ENCODE assay signal across 14 cellular contexts in the genomic region with DNA sequence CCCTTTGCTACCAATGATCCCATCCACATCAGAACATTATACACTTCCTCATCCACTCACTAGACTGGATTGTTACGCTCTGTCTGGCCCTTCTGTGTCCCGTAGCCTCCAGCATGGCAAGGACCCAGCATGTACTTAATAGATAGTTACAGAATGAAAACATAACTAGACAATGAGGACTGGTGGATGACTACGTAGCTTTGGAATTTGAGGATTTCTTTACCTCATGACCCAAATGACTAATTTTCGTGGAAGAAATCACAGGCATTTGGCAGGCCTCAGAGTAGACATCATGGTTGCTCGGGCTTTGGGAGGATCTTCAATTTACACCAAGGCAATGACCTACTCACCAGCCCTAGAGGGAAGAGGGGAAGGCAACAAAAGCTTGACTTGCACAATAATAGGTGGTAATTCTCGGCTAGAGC.
DNase-seq lines count a peak whose midpoint lies in the region; ATAC-seq and TF ChIP-seq lines count a peak whose summit lies in the region.
"Had no signal": no experiment of that assay in that cellular context is flagged by ENCODE, and none has a peak within 500 bp of the region (broad histone marks: within the 10 kb centered on the region; RNA-seq: fewer than 3 reads in every experiment).

No MANE protein-coding gene starts in this region.

- TF ChIP-seq RAD21 in SK-N-SH (IDR thresholded peaks at IDR 0.05; ENCODE audit: low read length): no peak

- intact Hi-C loops in psoas muscle (cut with DNase I): no loop called here

- no peaks in the 10 kb centered on the region for H3K36me3 ChIP-seq in SK-N-SH (replicated peaks in 1 of 2; ENCODE audit: control insufficient read depth in 1 of 2, insufficient read depth in 2 of 2, low read length in 1 of 2)
- H3K36me3 ChIP-seq in psoas muscle (ENCODE audit: insufficient read depth in 1 of 2, low read depth in 1 of 2): no peaks in the 10 kb centered on the region
- H3K36me3 ChIP-seq: suprapubic skin had no signal

- no peaks in the 10 kb centered on the region for H3K79me2 ChIP-seq in SK-N-SH (ENCODE audit: insufficient read depth)

- 15% methylated on average over 6 of the region's 6 CpGs for whole genome bisulfite sequencing in SK-N-SH (ENCODE audit: low lambda C conversion rate)
- WGBS in psoas muscle, 3 donors: 65 to 73% (median 72%) methylated on average over 6 of the region's 6 CpGs

- peak; percentile 27 to 78 (median 35) for ATAC-seq in psoas muscle
- no peak for ATAC-seq in HG03457 (IDR thresholded peaks at IDR 0.05; ENCODE audit: unreplicated experiment)

- POLR2A ChIA-PET in SK-N-SH (lab: Yijun Ruan, JAX): no interaction called here

- H3K27ac ChIP-seq in SK-N-SH (ENCODE audit: low read depth in 2 of 2, low read length in 1 of 2): peak overlapping the region in 1 of 2 experiments; percentile 80; a peak in 2 of 4 replicates
- no peak overlapping the region for H3K27ac ChIP-seq in psoas muscle
- H3K27ac ChIP-seq: KMS-11, SK-N-MC, suprapubic skin had no signal

- H3K9me3 ChIP-seq in SK-N-SH (no peaks in the 10 kb centered on the region), psoas muscle (no peaks in the 10 kb centered on the region)
- H3K9me3 ChIP-seq: suprapubic skin had no signal

- CTCF ChIA-PET in SK-N-SH (lab: Yijun Ruan, JAX): no interaction called here

- H4K20me1 ChIP-seq in SK-N-SH (ENCODE audit: insufficient read depth): no peaks in the 10 kb centered on the region

- H3F3A ChIP-seq in SK-N-SH (replicated peaks; ENCODE audit: insufficient read depth): peaks cover 5% of the 10 kb centered on the region

- H3K27me3 ChIP-seq in SK-N-SH (ENCODE audit: insufficient read depth): no peaks in the 10 kb centered on the region
- no peaks in the 10 kb centered on the region for H3K27me3 ChIP-seq in psoas muscle (ENCODE audit: insufficient read depth in 3 of 3, low read length in 2 of 3)
- H3K27me3 ChIP-seq: suprapubic skin had no signal

- H3K4me1 ChIP-seq in SK-N-SH (ENCODE audit: control insufficient read depth in 1 of 2, insufficient read depth in 2 of 2, low read depth in 1 of 2, low read length in 1 of 2) (peaks cover 3 to 5% of the 10 kb centered on the region in 2 experiments; a peak in 2 of 4 replicates), psoas muscle (peaks cover 7% of the 10 kb centered on the region)

- TF ChIP-seq CTCF in SK-N-SH (IDR thresholded peaks at IDR 0.05) (no peak), psoas muscle (IDR thresholded peaks at IDR 0.05) (no peak)

- TF ChIP-seq EP300 in SK-N-SH (IDR thresholded peaks at IDR 0.05; ENCODE audit: borderline replicate concordance in 1 of 2, low read depth in 1 of 2, low read length in 1 of 2): peak in 1 of 2 experiments; percentile 42; a peak in 1 of 4 replicates

- DNase-seq in ELR (ENCODE audit: low read depth) (peak; percentile 99), SK-N-SH (no peak), fibroblast of the conjunctiva (ENCODE audit: low read depth) (peak; percentile 87), psoas muscle (peak in 1 of 2 donors; percentile 49), NCI-H526 treated with DMSO at 0.1 percent for 48 hours (lab: John Stamatoyannopoulos, UW) (no peak), amygdala (lab: John Stamatoyannopoulos, UW) (no peak)
- no peak for DNase-seq in activated CD4-positive, alpha-beta T cell treated with anti-CD3 and anti-CD28 coated beads, Interleukin-2, amount 50 U/mL, for 1 hour
- DNase-seq: activated effector memory CD4-positive, alpha-beta T cell treated with Interleukin-2 at 50 U/mL for 16 hours; hippocampal formation had no signal

- H3K4me3 ChIP-seq in SK-N-SH (ENCODE audit: low read depth in 2 of 2, low read length in 1 of 2) (no peak overlapping the region), psoas muscle (no peak overlapping the region)
- H3K4me3 ChIP-seq: SK-N-MC, skin epidermis, suprapubic skin had no signal

- 0 out of 2 replicates have a peak overlapping the region, but pooled peaks have one; percentile 42 for H3K9ac ChIP-seq in SK-N-SH
- H3K9ac ChIP-seq: KMS-11 had no signal

- H3K4me2 ChIP-seq in SK-N-SH: peak overlapping the region; percentile 28; the same call in 1 of the 2 replicates
- H3K4me2 ChIP-seq: KMS-11 had no signal

- H2AFZ ChIP-seq in SK-N-SH (ENCODE audit: low read depth): 0 out of 2 replicates have a peak overlapping the region, but pooled peaks have one; percentile 71

- H3K9me2 ChIP-seq in SK-N-SH: no peaks in the 10 kb centered on the region

TF ChIP-seq in SK-N-SH, 30 proteins besides CTCF, POLR2A, EP300 and RAD21:
- TF ChIP-seq SMC3 (IDR thresholded peaks at IDR 0.05; ENCODE audit: low read depth, low read length): no peak
- peak; percentile 50; the same call in 1 of the 2 replicates for TF ChIP-seq POLR2AphosphoS5 (IDR thresholded peaks at IDR 0.05; ENCODE audit: low read depth, low read length)
- TF ChIP-seq FOSL2 (IDR thresholded peaks at IDR 0.05; ENCODE audit: borderline replicate concordance, low read depth): peak; percentile 94
- no peak for TF ChIP-seq RCOR1 (IDR thresholded peaks at IDR 0.05; ENCODE audit: low read length)
- peak; percentile 70 for TF ChIP-seq TEAD4 (IDR thresholded peaks at IDR 0.05; ENCODE audit: borderline replicate concordance, insufficient read depth)
- TF ChIP-seq NRF1 (IDR thresholded peaks at IDR 0.05; ENCODE audit: low read depth, low read length): no peak
- peak; percentile 68 for TF ChIP-seq NFIC (IDR thresholded peaks at IDR 0.05; ENCODE audit: borderline replicate concordance)
- peak; percentile 84; the same call in 1 of the 2 replicates for TF ChIP-seq RXRA (IDR thresholded peaks at IDR 0.05; ENCODE audit: borderline replicate concordance, low read depth)
- no peak for TF ChIP-seq FOXJ3 (CRISPR knock-in tag; IDR thresholded peaks at IDR 0.05)
- TF ChIP-seq, protein P1, sequence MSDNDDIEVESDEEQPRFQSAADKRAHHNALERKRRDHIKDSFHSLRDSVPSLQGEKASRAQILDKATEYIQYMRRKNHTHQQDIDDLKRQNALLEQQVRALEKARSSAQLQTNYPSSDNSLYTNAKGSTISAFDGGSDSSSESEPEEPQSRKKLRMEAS (IDR thresholded peaks at IDR 0.05; ENCODE audit: low read depth): peak; percentile 48; the same call in 1 of the 2 replicates
- TF ChIP-seq JUND (IDR thresholded peaks at IDR 0.05): peak; percentile 84
- TF ChIP-seq TCF12 (IDR thresholded peaks at IDR 0.05): peak; percentile 82
TF ChIP-seq in SK-N-SH: peak in this region for 8.

Comparison
In these comparisons a context has a peak if more than half of its experiments do, and no peak if none do; other contexts are left out.
1. DNase-seq: peak in ELR (single experiment) and fibroblast of the conjunctiva (single experiment); none in SK-N-SH (single experiment), activated CD4-positive, alpha-beta T cell treated with anti-CD3 and anti-CD28 coated beads, Interleukin-2, amount 50 U/mL, for 1 hour (single experiment), NCI-H526 treated with DMSO at 0.1 percent for 48 hours (single experiment) and amygdala (0 of 56).